ENCODE assay signal across 17 cellular contexts in genomic region chr11:119297938-119298337, GRCh38. TPM values are rescaled to one million over a fixed set of nuclear protein-coding genes. Genes with fewer than 3 reads are reported as not detected.
"Had no signal": no experiment of that assay in that cellular context is flagged by ENCODE, and none has a peak within 500 bp of the region (broad histone marks: within the 10 kb centered on the region; RNA-seq: fewer than 3 reads in every experiment).

No MANE protein-coding gene starts in this region.

- H3K27ac ChIP-seq: lower lobe of right lung, pancreas had no signal

- H3K36me3 ChIP-seq: pancreas had no signal

- H3K4me1 ChIP-seq: lower lobe of right lung, pancreas had no signal

- ATAC-seq: lower lobe of right lung; naive thymus-derived CD4-positive, alpha-beta T cell had no signal

- DNase-seq: activated CD4-positive, alpha-beta T cell treated with anti-CD3 and anti-CD28 coated beads, Interleukin-2, amount 10 ng/mL, durations not matched to agents 7 days and 5 days; activated CD8-positive, alpha-beta memory T cell treated with anti-CD3 and anti-CD28 coated beads for 24 hours; activated naive CD4-positive, alpha-beta T cell; activated naive CD8-positive, alpha-beta T cell treated with anti-CD3 and anti-CD28 coated beads, Interleukin-2, amount 10 ng/mL, durations not matched to agents 7 days and 5 days; anterior cingulate cortex; dorsolateral prefrontal cortex; endodermal cell; hippocampal formation; lower lobe of right lung; naive thymus-derived CD4-positive, alpha-beta T cell; pancreas; stimulated activated CD4-positive, alpha-beta T cell treated with anti-CD3 and anti-CD28 coated beads, Interleukin-1b, Interleukin-23, amount 100 ng/mL, for 48 hours; T-helper 9 cell had no signal

- H3K9me3 ChIP-seq: lower lobe of right lung, pancreas, tibial nerve had no signal

- H3K4me3 ChIP-seq: dorsolateral prefrontal cortex, lower lobe of right lung, pancreas, tibial nerve had no signal

- FAIRE-seq: bronchial epithelial cell, keratinocyte, pancreas had no signal

- H3K27me3 ChIP-seq: dorsolateral prefrontal cortex, pancreas, tibial nerve had no signal

RNA-seq across cellular contexts. Expression of gene C1QTNF5, which starts 42.7 kb away (rescaled TPM):
- total RNA-seq: activated CD4-positive, alpha-beta T cell treated with anti-CD3 and anti-CD28 coated beads, Interleukin-2, amount 10 ng/mL, durations not matched to agents 7 days and 5 days; activated naive CD8-positive, alpha-beta T cell treated with anti-CD3 and anti-CD28 coated beads, Interleukin-2, amount 10 ng/mL, durations not matched to agents 7 days and 5 days; naive thymus-derived CD4-positive, alpha-beta T cell had no signal
- polyA plus RNA-seq: keratinocyte; naive thymus-derived CD4-positive, alpha-beta T cell had no signal

RNA-seq across cellular contexts. Expression of gene MFRP, which starts 48.6 kb away (rescaled TPM):
- total RNA-seq: activated CD4-positive, alpha-beta T cell treated with anti-CD3 and anti-CD28 coated beads, Interleukin-2, amount 10 ng/mL, durations not matched to agents 7 days and 5 days; activated naive CD8-positive, alpha-beta T cell treated with anti-CD3 and anti-CD28 coated beads, Interleukin-2, amount 10 ng/mL, durations not matched to agents 7 days and 5 days; bronchial epithelial cell; endodermal cell; epithelial cell of proximal tubule; lower lobe of right lung; naive thymus-derived CD4-positive, alpha-beta T cell; pancreas had no signal
- polyA plus RNA-seq: keratinocyte; naive thymus-derived CD4-positive, alpha-beta T cell; pancreas had no signal
